ENCODE assay signal across 23 cellular contexts in genomic region chr10:66719483-66719882, GRCh38.
A peak's percentile ranks its signal among the peaks of the same experiment; 100 is the strongest.
DNase-seq lines count a peak whose midpoint lies in the region; ATAC-seq, FAIRE-seq and TF ChIP-seq lines count a peak whose summit lies in the region.
"Had no signal": no experiment of that assay in that cellular context is flagged by ENCODE, and none has a peak within 500 bp of the region (broad histone marks: within the 10 kb centered on the region; RNA-seq: fewer than 3 reads in every experiment).

No MANE protein-coding gene starts in this region.

- no peaks in the 10 kb centered on the region for H3K27me3 ChIP-seq in RWPE2 (ENCODE audit: insufficient read depth, poor library complexity, severe bottlenecking)
- H3K27me3 ChIP-seq in foreskin keratinocyte = no peaks in the 10 kb centered on the region

- intact Hi-C loops in kidney (cut with DNase I) = no loop called here

- FAIRE-seq in kidney (lab: Jason Lieb, UNC) (no peak), D721Med (lab: Jason Lieb, UNC) (no peak)
- FAIRE-seq: GM12878, GM18507, GM19239, H54 had no signal

- H3K4me1 Mint-ChIP-seq in T-helper 2 cell treated with Interferon-gamma antibody and Interleukin-4, amounts not matched to agents 5 μg/mL and 100 μg/mL, for 36 hours (ENCODE audit: low read depth) = no peaks in the 10 kb centered on the region
- H3K4me1 Mint-ChIP-seq: CD4-positive, alpha-beta memory T cell had no signal

- H3K4me1 ChIP-seq in RWPE2 (ENCODE audit: insufficient read depth, poor library complexity, severe bottlenecking) (no peaks in the 10 kb centered on the region), foreskin keratinocyte (peaks cover 22% of the 10 kb centered on the region), kidney (ENCODE audit: control insufficient read depth in 1 of 2, insufficient read depth in 1 of 2, low read depth in 1 of 2, low read length in 2 of 2) (no peaks in the 10 kb centered on the region)
- H3K4me1 ChIP-seq: HAP-1 had no signal

- ATAC-seq in GM18867 (IDR thresholded peaks at IDR 0.05; ENCODE audit: unreplicated experiment) = peak; percentile 57
- ATAC-seq in HG02610 (IDR thresholded peaks at IDR 0.05; ENCODE audit: unreplicated experiment) = peak; percentile 74
- ATAC-seq in RWPE2 (ENCODE audit: low read depth) = peak; percentile 77
- ATAC-seq in foreskin keratinocyte = peak; percentile 83
- ATAC-seq: GM12878 had no signal

- H3K4me3 ChIP-seq in RWPE2 (ENCODE audit: severe bottlenecking) = no peak overlapping the region
- H3K4me3 ChIP-seq in kidney (ENCODE audit: low read length in 2 of 2) = no peak overlapping the region
- H3K4me3 ChIP-seq: GM12878, HAP-1 had no signal

- H3K27me3 Mint-ChIP-seq in T-helper 2 cell treated with Interferon-gamma antibody and Interleukin-4, amounts not matched to agents 5 μg/mL and 100 μg/mL, for 36 hours (ENCODE audit: low read depth) = no peaks in the 10 kb centered on the region
- H3K27me3 Mint-ChIP-seq: CD4-positive, alpha-beta memory T cell had no signal

- no peak overlapping the region for H3K27ac ChIP-seq in RWPE2 (ENCODE audit: poor library complexity, severe bottlenecking)
- H3K27ac ChIP-seq in foreskin keratinocyte = no peak overlapping the region
- H3K27ac ChIP-seq in kidney (ENCODE audit: low read depth in 2 of 2, low read length in 2 of 2) = no peak overlapping the region

- H3K9me3 ChIP-seq in RWPE2 (ENCODE audit: severe bottlenecking) = no peaks in the 10 kb centered on the region
- H3K9me3 ChIP-seq in kidney (ENCODE audit: control insufficient read depth in 1 of 2, low read length in 2 of 2) = no peaks in the 10 kb centered on the region
- H3K9me3 ChIP-seq: HAP-1 had no signal

- no peak overlapping the region for H3K9ac ChIP-seq in kidney (ENCODE audit: low read length in 2 of 2)

- no peak overlapping the region for H3K4me3 Mint-ChIP-seq in T-helper 2 cell treated with Interferon-gamma antibody and Interleukin-4, amounts not matched to agents 5 μg/mL and 100 μg/mL, for 36 hours
- H3K4me3 Mint-ChIP-seq: CD4-positive, alpha-beta memory T cell; HFFc6 had no signal

- no peak for DNase-seq in RWPE2 (ENCODE audit: low spot score)
- DNase-seq in foreskin keratinocyte = peak; percentile 50 to 70
- DNase-seq in kidney = no peak
- DNase-seq in dedifferentiated amniotic fluid mesenchymal stem cell (ENCODE audit: extremely low spot score) = no peak
- no peak for DNase-seq in D721Med (ENCODE audit: insufficient read length, low spot score)
- DNase-seq in T-helper 2 cell treated with Interferon-gamma antibody and Interleukin-4, amounts not matched to agents 5 μg/mL and 100 μg/mL, for 36 hours (ENCODE audit: low spot score) = no peak
- DNase-seq: C1 segment of cervical spinal cord; Calu3; CD4-positive, alpha-beta memory T cell; COR-L47; DMS153; DMS79; EL; GDM1; GOT3; HFFc6 had no signal

- no peak overlapping the region for H3K27ac Mint-ChIP-seq in T-helper 2 cell treated with Interferon-gamma antibody and Interleukin-4, amounts not matched to agents 5 μg/mL and 100 μg/mL, for 36 hours
- H3K27ac Mint-ChIP-seq: CD4-positive, alpha-beta memory T cell; HFFc6 had no signal

- H3K36me3 ChIP-seq in RWPE2 (ENCODE audit: low read depth) = no peaks in the 10 kb centered on the region
- no peaks in the 10 kb centered on the region for H3K36me3 ChIP-seq in kidney (ENCODE audit: control insufficient read depth in 1 of 2, insufficient read depth in 2 of 2, low read length in 2 of 2)
- H3K36me3 ChIP-seq: HAP-1 had no signal

- H3K9me3 Mint-ChIP-seq in T-helper 2 cell treated with Interferon-gamma antibody and Interleukin-4, amounts not matched to agents 5 μg/mL and 100 μg/mL, for 36 hours = no peaks in the 10 kb centered on the region
- H3K9me3 Mint-ChIP-seq: HFFc6 had no signal

- no peaks in the 10 kb centered on the region for H3K36me3 Mint-ChIP-seq in T-helper 2 cell treated with Interferon-gamma antibody and Interleukin-4, amounts not matched to agents 5 μg/mL and 100 μg/mL, for 36 hours (ENCODE audit: low read depth)
- H3K36me3 Mint-ChIP-seq: CD4-positive, alpha-beta memory T cell had no signal

- TF ChIP-seq CTCF in RWPE2 (IDR thresholded peaks at IDR 0.05; ENCODE audit: poor library complexity, severe bottlenecking) (no peak), foreskin keratinocyte (conservative IDR thresholded peaks at IDR 0.05) (no peak), kidney (IDR thresholded peaks at IDR 0.05; ENCODE audit: borderline replicate concordance, extremely low read depth, insufficient read depth) (no peak), D721Med (IDR thresholded peaks at IDR 0.05; ENCODE audit: insufficient read depth, missing control alignments) (no peak)

Comparison
In these comparisons a context has a peak if more than half of its experiments do, and no peak if none do; other contexts are left out.
1. DNase-seq: peak in foreskin keratinocyte (2 of 2); none in RWPE2 (single experiment), kidney (single experiment), dedifferentiated amniotic fluid mesenchymal stem cell (single experiment), D721Med (single experiment) and T-helper 2 cell treated with Interferon-gamma antibody and Interleukin-4, amounts not matched to agents 5 μg/mL and 100 μg/mL, for 36 hours (single experiment).
2. Peak in every context shown above with its lines, with median percentiles within 50 percentile points of each other: ATAC-seq.